ENCODE assay signal across 8 cellular contexts in genomic region chr3:51995346-51996156, GRCh38. TPM values are rescaled to one million over a fixed set of nuclear protein-coding genes. Genes with fewer than 3 reads are reported as not detected.
A peak's percentile ranks its signal among the peaks of the same experiment; 100 is the strongest.
DNase-seq lines count a peak whose midpoint lies in the region; ATAC-seq and FAIRE-seq lines count a peak whose summit lies in the region.

RPL29 (minus strand) TSS chr3:51995895; CDS start chr3:51995461, 434 bp downstream.

- ATAC-seq in GM21367 (IDR thresholded peaks at IDR 0.05; ENCODE audit: unreplicated experiment) = peak; percentile 80

- H3K4me1 ChIP-seq in NT2/D1 (ENCODE audit: insufficient read depth, insufficient read length) (peaks cover 12% of the 10 kb centered on the region), endocrine pancreas (ENCODE audit: control insufficient read depth, insufficient read depth, low read length) (no peaks in the 10 kb centered on the region)

- H3K9me3 ChIP-seq in NT2/D1 (ENCODE audit: insufficient read depth, low read length) (no peaks in the 10 kb centered on the region), endocrine pancreas (ENCODE audit: control insufficient read depth, low read length) (no peaks in the 10 kb centered on the region)

- H3K9ac ChIP-seq in NT2/D1 (ENCODE audit: insufficient read length, low read depth) = peak within 1 kb of the TSS; percentile 99
- peak within 1 kb of the TSS; percentile 68 for H3K9ac ChIP-seq in endocrine pancreas (ENCODE audit: control insufficient read depth, insufficient read depth, low read length)

- peak; percentile 79 for DNase-seq in COR-L47 (lab: John Stamatoyannopoulos, UW)
- peak; percentile 89 for DNase-seq in HTR-8/SVneo (ENCODE audit: insufficient read length, low spot score)
- DNase-seq in NT2/D1 (ENCODE audit: low read depth, low spot score) = peak; percentile 95
- DNase-seq in activated CD8-positive, alpha-beta memory T cell treated with anti-CD3 and anti-CD28 coated beads for 48 hours (ENCODE audit: low read depth in 2 of 3, low spot score in 2 of 3) = peak; percentile 64 to 80 (median 74)
- peak; percentile 94 for DNase-seq in mesenteric fat pad (ENCODE audit: low spot score)
- peak; percentile 82 for DNase-seq in stimulated activated CD8-positive, alpha-beta memory T cell treated with anti-CD3 and anti-CD28 coated beads, Interleukin-15, amount 100 ng/mL, for 1 hour (ENCODE audit: low read depth)

- H3K4me3 ChIP-seq in NT2/D1 (ENCODE audit: insufficient read length, low read depth) (peak within 1 kb of the TSS; percentile 98), endocrine pancreas (ENCODE audit: control insufficient read depth, insufficient read depth, low read length) (peak within 1 kb of the TSS; percentile 81)

- FAIRE-seq in HTR-8/SVneo (lab: Jason Lieb, UNC) = peak; percentile 89

- H3K27me3 ChIP-seq in NT2/D1 (ENCODE audit: insufficient read depth, insufficient read length) (no peaks in the 10 kb centered on the region), endocrine pancreas (ENCODE audit: control insufficient read depth, insufficient read depth, low read length) (no peaks in the 10 kb centered on the region)

- H3K36me3 ChIP-seq in NT2/D1 (ENCODE audit: insufficient read depth, insufficient read length, low read length) (peaks cover 43% of the 10 kb centered on the region), endocrine pancreas (ENCODE audit: control insufficient read depth, insufficient read depth, low read length) (peaks cover 2% of the 10 kb centered on the region)

RNA-seq across cellular contexts. Expression of gene RPL29, which starts in this region (rescaled TPM):
- 948 TPM for total RNA-seq in mesenteric fat pad

Comparison
In these comparisons a context has a peak if more than half of its experiments do, and no peak if none do; other contexts are left out.
1. Peak in every context shown above with its lines: DNase-seq, ATAC-seq and H3K4me3 ChIP-seq.